In the genomic region with DNA sequence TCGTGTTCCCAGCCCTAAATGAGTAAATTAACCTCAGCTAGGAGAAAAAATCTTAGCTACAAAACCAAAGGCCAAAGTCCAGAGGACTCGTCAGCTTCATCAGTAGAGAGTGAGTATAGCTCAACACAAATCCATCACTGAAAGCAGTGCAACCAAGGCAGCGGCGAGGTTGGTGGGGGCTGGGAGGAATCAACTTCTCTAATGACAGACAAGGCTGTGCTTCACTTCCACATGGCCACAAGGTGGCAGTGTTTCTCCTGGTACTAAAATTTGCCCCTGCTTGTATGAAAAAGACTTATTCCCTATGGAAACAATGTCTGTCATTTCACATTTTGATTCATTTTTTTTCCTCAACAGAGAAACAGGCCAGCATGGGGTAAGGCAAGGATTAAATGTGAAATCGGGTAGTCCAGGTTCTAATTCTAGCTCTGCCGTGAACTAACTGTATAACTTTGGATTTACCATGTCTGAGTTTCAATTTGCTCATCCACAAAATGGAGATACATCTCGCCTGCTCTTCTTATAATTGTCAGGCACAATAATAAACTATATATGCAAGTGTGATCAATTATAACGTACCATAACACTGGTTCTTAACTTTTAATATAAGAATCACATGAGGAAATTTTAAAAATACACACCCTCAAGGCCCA, we compare ENCODE assay signal across 8 cellular contexts. TPM values are rescaled to one million over a fixed set of nuclear protein-coding genes. Genes with fewer than 3 reads are reported as not detected.
A peak's percentile ranks its signal among the peaks of the same experiment; 100 is the strongest.
DNase-seq lines count a peak whose midpoint lies in the region; ATAC-seq and TF ChIP-seq lines count a peak whose summit lies in the region.

No MANE protein-coding gene starts in this region.

- H3K36me3 ChIP-seq in ascending aorta (no peaks in the 10 kb centered on the region), sigmoid colon (no peaks in the 10 kb centered on the region)

- 36 to 39% methylated on average over 8 of the region's 8 CpGs for WGBS in sigmoid colon, 2 donors

- ATAC-seq in GM18519 (IDR thresholded peaks at IDR 0.05; ENCODE audit: low FRiP score, unreplicated experiment) (no peak), GM19324 (IDR thresholded peaks at IDR 0.05; ENCODE audit: low FRiP score, unreplicated experiment) (no peak)

- H3K27ac ChIP-seq in ascending aorta (no peak overlapping the region), sigmoid colon (no peak overlapping the region)

- TF ChIP-seq EP300 in sigmoid colon (IDR thresholded peaks at IDR 0.05) = no peak

- no peak for TF ChIP-seq POLR2A in sigmoid colon (IDR thresholded peaks at IDR 0.05)

- TF ChIP-seq CTCF in GM12865 (IDR thresholded peaks at IDR 0.05; ENCODE audit: insufficient read depth, low read depth, low read length, missing control alignments) (peak; percentile 85), ascending aorta (IDR thresholded peaks at IDR 0.05) (peak; percentile 79 to 86 (median 85)), sigmoid colon (IDR thresholded peaks at IDR 0.05) (peak; percentile 76 to 90 (median 84))

- H3K9me3 ChIP-seq in ascending aorta (no peaks in the 10 kb centered on the region), sigmoid colon (no peaks in the 10 kb centered on the region)

- H3K27me3 ChIP-seq in ascending aorta (no peaks in the 10 kb centered on the region), sigmoid colon (no peaks in the 10 kb centered on the region)

- H3K4me1 ChIP-seq in ascending aorta (no peaks in the 10 kb centered on the region), sigmoid colon (peaks cover 0 to 22% (median 4%) of the 10 kb centered on the region in 4 donors)

- peak; percentile 76 for DNase-seq in GM12865 (ENCODE audit: low read depth)
- peak; percentile 56 for DNase-seq in NCI-H1436 (lab: John Stamatoyannopoulos, UW)
- peak; percentile 34 for DNase-seq in T-helper 22 cell (ENCODE audit: low read depth)
- peak; percentile 26 to 83 for DNase-seq in ascending aorta (ENCODE audit: low spot score in 2 of 2)
- peak; percentile 27 for DNase-seq in hepatic stellate cell (ENCODE audit: low spot score)
- DNase-seq in sigmoid colon = peak; percentile 88

- intact Hi-C loops in ascending aorta (cut with DNase I) = loop anchor here (1.0 kb wide), 2 partner anchors 183 to 187 kb away; no protein-coding TSS in a partner anchor
- intact Hi-C loops in sigmoid colon (cut with DNase I) = loop anchor here (1.0 to 10.0 kb wide), 2 partner anchors 183 to 535 kb away; no protein-coding TSS in a partner anchor

- H3K4me3 ChIP-seq in GM12865 (ENCODE audit: low read depth, low read length) (no peak overlapping the region), ascending aorta (no peak overlapping the region), sigmoid colon (no peak overlapping the region)

RNA-seq across cellular contexts. Expression of gene FAS, which starts 39.3 kb away (rescaled TPM):
- total RNA-seq in ascending aorta (10.5 TPM), sigmoid colon (10 to 100 TPM; 14.3 to 44.6 (median 22.1) TPM)
- polyA plus RNA-seq in sigmoid colon = 10 to 100 TPM in 2 of 3 donors, 1 to 10 TPM in 1; 7.6 to 18.8 (median 11.4) TPM

Comparison
In these comparisons a context has a peak if more than half of its experiments do, and no peak if none do; other contexts are left out.
1. DNase-seq: peak in every context shown above with its lines; median percentile 88 in sigmoid colon; 76 in GM12865; 56 in NCI-H1436; 54 in ascending aorta; 34 in T-helper 22 cell; 27 in hepatic stellate cell.